ENCODE assay signal across 23 cellular contexts in genomic region chr11:44101098-44101497, GRCh38. TPM values are rescaled to one million over a fixed set of nuclear protein-coding genes. Genes with fewer than 3 reads are reported as not detected.
"Had no signal": no experiment of that assay in that cellular context is flagged by ENCODE, and none has a peak within 500 bp of the region (broad histone marks: within the 10 kb centered on the region; RNA-seq: fewer than 3 reads in every experiment).

No MANE protein-coding gene starts in this region.

- H3K9me3 Mint-ChIP-seq: mesothelial cell of epicardium had no signal

- H3K27ac ChIP-seq: coronary artery, dorsolateral prefrontal cortex, esophagus muscularis mucosa, gastrocnemius medialis, heart right ventricle, left lung, lower lobe of right lung had no signal

- H3K27me3 ChIP-seq: dorsolateral prefrontal cortex, esophagus muscularis mucosa, gastrocnemius medialis, heart right ventricle, left lung had no signal

- H3K9me3 ChIP-seq: esophagus muscularis mucosa, gastrocnemius medialis, heart right ventricle, left lung, lower lobe of right lung, mucosa of descending colon had no signal

- DNase-seq: dermis blood vessel endothelial cell; dorsolateral prefrontal cortex; effector CD4-positive, alpha-beta T cell; effector memory CD4-positive, alpha-beta T cell; foreskin fibroblast; foreskin melanocyte; gastrocnemius medialis; glutamatergic neuron; head of caudate nucleus; heart right ventricle; hippocampal formation; left cardiac atrium; left lung; left ventricle myocardium superior; lower lobe of right lung; mesenchymal stem cell; mucosa of descending colon had no signal

- H3K27ac Mint-ChIP-seq: mesothelial cell of epicardium had no signal

- H3K4me3 ChIP-seq: coronary artery, dorsolateral prefrontal cortex, esophagus muscularis mucosa, gastrocnemius medialis, heart right ventricle, left lung, lower lobe of right lung, mucosa of descending colon had no signal

- H3K36me3 ChIP-seq: gastrocnemius medialis, left lung had no signal

- H3K4me3 Mint-ChIP-seq: mesothelial cell of epicardium had no signal

RNA-seq across cellular contexts. Expression of gene ACCSL, which starts 53.3 kb away (rescaled TPM):
- polyA plus RNA-seq: endothelial cell of umbilical vein, esophagus, heart right ventricle, keratinocyte had no signal
